Comparison of ENCODE assay signal across 31 cellular contexts in the genomic region with DNA sequence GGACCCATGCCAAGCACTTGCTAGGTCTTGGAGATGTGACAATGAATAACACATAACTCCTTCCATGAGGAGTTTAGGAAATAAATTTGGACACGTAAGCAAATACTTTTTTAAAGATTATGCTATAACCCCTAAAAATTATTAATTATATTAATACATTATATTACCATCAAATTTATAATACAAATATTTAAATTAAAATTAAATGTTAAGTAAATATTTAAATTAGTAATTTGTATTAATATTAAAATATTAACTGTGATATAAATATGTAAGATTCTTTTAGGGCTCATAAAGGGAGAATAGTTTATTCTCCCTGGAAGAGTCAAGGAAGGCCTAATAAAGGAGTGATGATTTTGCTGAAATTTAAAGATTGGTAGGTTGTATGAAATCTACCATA.
"Had no signal": no experiment of that assay in that cellular context is flagged by ENCODE, and none has a peak within 500 bp of the region (broad histone marks: within the 10 kb centered on the region; RNA-seq: fewer than 3 reads in every experiment).

No MANE protein-coding gene starts in this region.

- DNase-seq: activated B cell treated with CpG ODN at 0.5 μM for 24 hours; activated CD4-positive, alpha-beta T cell treated with anti-CD3 and anti-CD28 coated beads for 48 hours; activated CD4-positive, alpha-beta T cell treated with anti-CD3 and anti-CD28 coated beads, Interleukin-2, amount 50 U/mL, for 1 hour; activated CD4-positive, alpha-beta T cell treated with anti-CD3 and anti-CD28 coated beads, Interleukin-2, amount 50 U/mL, for 48 hours; activated CD8-positive, alpha-beta memory T cell treated with anti-CD3 and anti-CD28 coated beads, Interleukin-2, amount 10 ng/mL, durations not matched to agents 7 days and 5 days; activated CD8-positive, alpha-beta memory T cell treated with anti-CD3 and anti-CD28 coated beads, Interleukin-2, amount 50 U/mL, for 4 hours; activated CD8-positive, alpha-beta T cell treated with anti-CD3 and anti-CD28 coated beads for 36 hours; activated effector memory CD4-positive, alpha-beta T cell treated with anti-CD3 and anti-CD28 coated beads, Interleukin-2, amount 50 U/mL, for 16 hours; activated naive CD4-positive, alpha-beta T cell treated with anti-CD3 and anti-CD28 coated beads for 36 hours; activated naive CD8-positive, alpha-beta T cell treated with anti-CD3 and anti-CD28 coated beads for 36 hours; activated naive CD8-positive, alpha-beta T cell treated with anti-CD3 and anti-CD28 coated beads, Interleukin-2, amount 50 U/mL, for 24 hours; activated T-cell treated with anti-CD3 and anti-CD28 coated beads, Interleukin-2, amount 50 U/mL, for 1 hour; activated T-cell treated with anti-CD3 and anti-CD28 coated beads, Interleukin-2, amount 50 U/mL, for 48 hours; adrenal gland; amygdala; aorta; body of pancreas; caudate nucleus; colonic mucosa; effector CD8-positive, alpha-beta T cell; erythroblast; foreskin keratinocyte; heart right ventricle; T-helper 2 cell had no signal

- ATAC-seq: activated CD4-positive, CD25-positive, alpha-beta regulatory T cell treated with anti-CD3 and anti-CD28 coated beads, Interleukin-2, amount 50 U/mL, for 24 hours; activated CD8-positive, alpha-beta memory T cell treated with anti-CD3 and anti-CD28 coated beads, Interleukin-2, amount 10 ng/mL, durations not matched to agents 7 days and 5 days; activated CD8-positive, alpha-beta T cell treated with anti-CD3 and anti-CD28 coated beads for 36 hours; activated naive CD8-positive, alpha-beta T cell treated with anti-CD3 and anti-CD28 coated beads, Interleukin-2, amount 50 U/mL, for 24 hours; body of pancreas; foreskin keratinocyte; gastroesophageal sphincter; heart right ventricle had no signal

- H3K36me3 ChIP-seq: adrenal gland, colonic mucosa, esophagus muscularis mucosa, gastroesophageal sphincter, heart right ventricle had no signal

- H3K9me3 ChIP-seq: adrenal gland, body of pancreas, colonic mucosa, esophagus muscularis mucosa, gastroesophageal sphincter, heart right ventricle had no signal

- H3K9me3 Mint-ChIP-seq: activated B cell treated with CpG ODN at 0.5 μM for 24 hours; activated CD8-positive, alpha-beta T cell treated with anti-CD3 and anti-CD28 coated beads for 36 hours; activated naive CD4-positive, alpha-beta T cell treated with anti-CD3 and anti-CD28 coated beads for 36 hours; activated naive CD4-positive, alpha-beta T cell treated with anti-CD3 and anti-CD28 coated beads, Interleukin-2, amount 50 U/mL, for 24 hours; activated naive CD8-positive, alpha-beta T cell treated with anti-CD3 and anti-CD28 coated beads for 36 hours; activated naive CD8-positive, alpha-beta T cell treated with anti-CD3 and anti-CD28 coated beads, Interleukin-2, amount 50 U/mL, for 24 hours; activated T-helper 1 cell treated with anti-CD3 and anti-CD28 coated beads, Interleukin-12 subunit alpha, Interleukin-12 subunit beta, Interleukin-2, Interleukin-4 antibody, amounts not matched to agents 30 ng/mL and 10 ng/mL and 1 ng/mL, durations not matched to agents 14 hours and 24 hours and 36 hours; activated T-helper 2 cell treated with anti-CD3 and anti-CD28 coated beads, Interferon-gamma antibody, Interleukin-2, Interleukin-4, amounts not matched to agents 10 μg/mL and 5 μg/mL and 100 μg/mL, durations not matched to agents 14 hours and 24 hours and 36 hours had no signal

- H3K4me3 Mint-ChIP-seq: activated B cell treated with CpG ODN at 0.5 μM for 24 hours; activated CD8-positive, alpha-beta memory T cell treated with anti-CD3 and anti-CD28 coated beads, Interleukin-2, amount 10 ng/mL, durations not matched to agents 7 days and 5 days; activated CD8-positive, alpha-beta T cell treated with anti-CD3 and anti-CD28 coated beads for 36 hours; activated naive CD4-positive, alpha-beta T cell treated with anti-CD3 and anti-CD28 coated beads for 36 hours; activated naive CD4-positive, alpha-beta T cell treated with anti-CD3 and anti-CD28 coated beads, Interleukin-2, amount 50 U/mL, for 24 hours; activated naive CD8-positive, alpha-beta T cell treated with anti-CD3 and anti-CD28 coated beads for 36 hours; activated naive CD8-positive, alpha-beta T cell treated with anti-CD3 and anti-CD28 coated beads, Interleukin-2, amount 50 U/mL, for 24 hours; activated T-helper 1 cell treated with anti-CD3 and anti-CD28 coated beads, Interleukin-12 subunit alpha, Interleukin-12 subunit beta, Interleukin-2, Interleukin-4 antibody, amounts not matched to agents 30 ng/mL and 10 ng/mL and 1 ng/mL, durations not matched to agents 14 hours and 24 hours and 36 hours had no signal

- H3K27ac ChIP-seq: adrenal gland, body of pancreas, colonic mucosa, esophagus muscularis mucosa, foreskin keratinocyte, gastroesophageal sphincter, heart right ventricle, VCaP had no signal

- H3K27me3 ChIP-seq: adrenal gland, body of pancreas, colonic mucosa, esophagus muscularis mucosa, foreskin keratinocyte, gastroesophageal sphincter, heart right ventricle had no signal

- H3K27ac Mint-ChIP-seq: activated B cell treated with CpG ODN at 0.5 μM for 24 hours; activated CD8-positive, alpha-beta memory T cell treated with anti-CD3 and anti-CD28 coated beads, Interleukin-2, amount 10 ng/mL, durations not matched to agents 7 days and 5 days; activated CD8-positive, alpha-beta T cell treated with anti-CD3 and anti-CD28 coated beads for 36 hours; activated naive CD4-positive, alpha-beta T cell treated with anti-CD3 and anti-CD28 coated beads for 36 hours; activated naive CD4-positive, alpha-beta T cell treated with anti-CD3 and anti-CD28 coated beads, Interleukin-2, amount 50 U/mL, for 24 hours; activated naive CD8-positive, alpha-beta T cell treated with anti-CD3 and anti-CD28 coated beads for 36 hours; activated naive CD8-positive, alpha-beta T cell treated with anti-CD3 and anti-CD28 coated beads, Interleukin-2, amount 50 U/mL, for 24 hours; activated T-helper 1 cell treated with anti-CD3 and anti-CD28 coated beads, Interleukin-12 subunit alpha, Interleukin-12 subunit beta, Interleukin-2, Interleukin-4 antibody, amounts not matched to agents 30 ng/mL and 10 ng/mL and 1 ng/mL, durations not matched to agents 14 hours and 24 hours and 36 hours; activated T-helper 2 cell treated with anti-CD3 and anti-CD28 coated beads, Interferon-gamma antibody, Interleukin-2, Interleukin-4, amounts not matched to agents 10 μg/mL and 5 μg/mL and 100 μg/mL, durations not matched to agents 14 hours and 24 hours and 36 hours had no signal

- H3K36me3 Mint-ChIP-seq: activated CD8-positive, alpha-beta memory T cell treated with anti-CD3 and anti-CD28 coated beads, Interleukin-2, amount 10 ng/mL, durations not matched to agents 7 days and 5 days; activated naive CD4-positive, alpha-beta T cell treated with anti-CD3 and anti-CD28 coated beads, Interleukin-2, amount 50 U/mL, for 24 hours; activated naive CD8-positive, alpha-beta T cell treated with anti-CD3 and anti-CD28 coated beads for 36 hours had no signal

- H3K4me3 ChIP-seq: adrenal gland, body of pancreas, colonic mucosa, esophagus muscularis mucosa, gastroesophageal sphincter, heart right ventricle had no signal

- H3K4me1 Mint-ChIP-seq: activated B cell treated with CpG ODN at 0.5 μM for 24 hours; activated CD8-positive, alpha-beta memory T cell treated with anti-CD3 and anti-CD28 coated beads, Interleukin-2, amount 10 ng/mL, durations not matched to agents 7 days and 5 days; activated naive CD4-positive, alpha-beta T cell treated with anti-CD3 and anti-CD28 coated beads, Interleukin-2, amount 50 U/mL, for 24 hours; activated naive CD8-positive, alpha-beta T cell treated with anti-CD3 and anti-CD28 coated beads for 36 hours; activated naive CD8-positive, alpha-beta T cell treated with anti-CD3 and anti-CD28 coated beads, Interleukin-2, amount 50 U/mL, for 24 hours had no signal

- H3K4me1 ChIP-seq: adrenal gland, body of pancreas, colonic mucosa, esophagus muscularis mucosa, foreskin keratinocyte, gastroesophageal sphincter, heart right ventricle had no signal

- H3K27me3 Mint-ChIP-seq: activated B cell treated with CpG ODN at 0.5 μM for 24 hours; activated naive CD8-positive, alpha-beta T cell treated with anti-CD3 and anti-CD28 coated beads for 36 hours; activated naive CD8-positive, alpha-beta T cell treated with anti-CD3 and anti-CD28 coated beads, Interleukin-2, amount 50 U/mL, for 24 hours had no signal
